8 cellular contexts compared by ENCODE assay signal in genomic region chr4:38160487-38161207, GRCh38.
DNase-seq lines count a peak whose midpoint lies in the region; ATAC-seq and TF ChIP-seq lines count a peak whose summit lies in the region.

No MANE protein-coding gene starts in this region.

- CTCF ChIA-PET in activated B cell treated with CpG ODN at 0.5 μM for 24 hours (lab: Charles Lee): interaction anchor here (1.0 to 2.0 kb wide), 2 partner anchors 19 to 515 kb away, joined by 4 to 8 read pairs; no protein-coding TSS in a partner anchor
- CTCF ChIA-PET in naive thymus-derived CD4-positive, alpha-beta T cell (lab: Charles Lee): no interaction called here

- H3K4me3 Mint-ChIP-seq in activated B cell treated with CpG ODN at 0.5 μM for 24 hours (no peak overlapping the region), endothelial cell (ENCODE audit: unreplicated experiment) (no peak overlapping the region)
- H3K4me3 Mint-ChIP-seq in naive thymus-derived CD4-positive, alpha-beta T cell: peak overlapping the region in 2 of 10 donors; percentile 10 to 26

- no peak overlapping the region for H3K4me3 ChIP-seq in naive thymus-derived CD4-positive, alpha-beta T cell (ENCODE audit: low read length)

- no peaks in the 10 kb centered on the region for H3K36me3 Mint-ChIP-seq in activated B cell treated with CpG ODN at 0.5 μM for 24 hours (ENCODE audit: low read depth)
- H3K36me3 Mint-ChIP-seq in endothelial cell (ENCODE audit: low read depth, unreplicated experiment): no peaks in the 10 kb centered on the region
- peaks cover 0 to 10% (median 0%) of the 10 kb centered on the region in 5 donors for H3K36me3 Mint-ChIP-seq in naive thymus-derived CD4-positive, alpha-beta T cell

- peaks cover 10 to 19% of the 10 kb centered on the region in 2 donors for H3K4me1 ChIP-seq in naive thymus-derived CD4-positive, alpha-beta T cell (ENCODE audit: control insufficient read depth in 2 of 2, insufficient read depth in 2 of 2, low read length in 2 of 2)

- H3K27ac ChIP-seq in naive thymus-derived CD4-positive, alpha-beta T cell (ENCODE audit: low read depth, low read length): no peak overlapping the region

- POLR2A ChIA-PET in activated B cell treated with CpG ODN at 0.5 μM for 24 hours (lab: Charles Lee): interaction anchor here (1.1 kb wide), 1 partner anchor 503 kb away, joined by 3 read pairs; no protein-coding TSS in a partner anchor
- POLR2A ChIA-PET in naive thymus-derived CD4-positive, alpha-beta T cell (lab: Charles Lee): interaction anchor here (0.5 to 1.2 kb wide), 4 partner anchors 9 to 98 kb away, joined by 3 to 4 read pairs (median 3); no protein-coding TSS in a partner anchor

- H3K4me1 Mint-ChIP-seq in activated B cell treated with CpG ODN at 0.5 μM for 24 hours (peaks cover 11% of the 10 kb centered on the region), endothelial cell (ENCODE audit: unreplicated experiment) (peaks cover 27% of the 10 kb centered on the region)
- H3K4me1 Mint-ChIP-seq in naive thymus-derived CD4-positive, alpha-beta T cell: peaks cover 17 to 70% (median 35%) of the 10 kb centered on the region in 7 donors

- no peaks in the 10 kb centered on the region for H3K27me3 ChIP-seq in naive thymus-derived CD4-positive, alpha-beta T cell (ENCODE audit: control insufficient read depth in 2 of 2, insufficient read depth in 2 of 2, low read length in 2 of 2)

- DNase-seq in SHP77 (lab: John Stamatoyannopoulos, UW) (peak; percentile 23 to 31), SHP77 treated with DMSO at 0.1 percent for 48 hours (lab: John Stamatoyannopoulos, UW) (no peak), NCI-H1092 treated with DMSO at 0.1 percent for 48 hours (lab: John Stamatoyannopoulos, UW) (peak; percentile 4), activated B cell treated with CpG ODN at 0.5 μM for 24 hours (no peak), endothelial cell (ENCODE audit: low spot score) (no peak), activated gamma-delta T cell (lab: John Stamatoyannopoulos, UW) (no peak)
- DNase-seq in naive thymus-derived CD4-positive, alpha-beta T cell: peak in 8 of 9 donors; percentile 14 to 71 (median 50)

- TF ChIP-seq CTCF in activated B cell treated with CpG ODN at 0.5 μM for 24 hours (IDR thresholded peaks at IDR 0.05) (no peak), endothelial cell (IDR thresholded peaks at IDR 0.05; ENCODE audit: unreplicated experiment) (no peak)

- intact Hi-C loops in activated B cell treated with CpG ODN at 0.5 μM for 24 hours (cut with micrococcal nuclease): no loop called here
- intact Hi-C loops in naive thymus-derived CD4-positive, alpha-beta T cell (cut with micrococcal nuclease): loop anchor here (1.0 kb wide), 4 partner anchors 17 to 146 kb away; no protein-coding TSS in a partner anchor

- H3K9me3 Mint-ChIP-seq in activated B cell treated with CpG ODN at 0.5 μM for 24 hours (peaks cover 3% of the 10 kb centered on the region), endothelial cell (ENCODE audit: unreplicated experiment) (no peaks in the 10 kb centered on the region)
- H3K9me3 Mint-ChIP-seq in naive thymus-derived CD4-positive, alpha-beta T cell: peaks cover 0 to 11% (median 6%) of the 10 kb centered on the region in 11 donors

- no peaks in the 10 kb centered on the region for H3K9me3 ChIP-seq in naive thymus-derived CD4-positive, alpha-beta T cell (ENCODE audit: control insufficient read depth in 2 of 3, low read length in 3 of 3)

- ATAC-seq in HG02759 (IDR thresholded peaks at IDR 0.05; ENCODE audit: unreplicated experiment) (peak; percentile 91), activated B cell treated with CpG ODN at 0.5 μM for 24 hours (ENCODE audit: low read depth) (peak; percentile 82)
- ATAC-seq in naive thymus-derived CD4-positive, alpha-beta T cell: peak; percentile 85

- no peaks in the 10 kb centered on the region for H3K27me3 Mint-ChIP-seq in activated B cell treated with CpG ODN at 0.5 μM for 24 hours
- H3K27me3 Mint-ChIP-seq in endothelial cell (ENCODE audit: unreplicated experiment): peaks cover 3% of the 10 kb centered on the region
- H3K27me3 Mint-ChIP-seq in naive thymus-derived CD4-positive, alpha-beta T cell: no peaks in the 10 kb centered on the region

- H3K27ac Mint-ChIP-seq in activated B cell treated with CpG ODN at 0.5 μM for 24 hours (peak overlapping the region; percentile 47), endothelial cell (ENCODE audit: unreplicated experiment) (peak overlapping the region; percentile 91)
- H3K27ac Mint-ChIP-seq in naive thymus-derived CD4-positive, alpha-beta T cell: peak overlapping the region in 7 of 9 donors; percentile 35 to 81 (median 80)

- H3K36me3 ChIP-seq in naive thymus-derived CD4-positive, alpha-beta T cell (ENCODE audit: control insufficient read depth in 2 of 3, insufficient read depth in 3 of 3, low read length in 3 of 3): no peaks in the 10 kb centered on the region

Comparison
In these comparisons a context has a peak if more than half of its experiments do, and no peak if none do; other contexts are left out.
1. DNase-seq: peak in SHP77 (2 of 2), NCI-H1092 treated with DMSO at 0.1 percent for 48 hours (single experiment) and naive thymus-derived CD4-positive, alpha-beta T cell (8 of 9); none in SHP77 treated with DMSO at 0.1 percent for 48 hours (single experiment), activated B cell treated with CpG ODN at 0.5 μM for 24 hours (single experiment), endothelial cell (single experiment) and activated gamma-delta T cell (single experiment).
2. Peak in every context shown above with its lines, with median percentiles within 50 percentile points of each other: ATAC-seq and H3K27ac Mint-ChIP-seq.